ENCODE assay signal across 21 cellular contexts in genomic region chr11:100094121-100094865, GRCh38.
DNase-seq lines count a peak whose midpoint lies in the region; ATAC-seq, FAIRE-seq and TF ChIP-seq lines count a peak whose summit lies in the region.
"Had no signal": no experiment of that assay in that cellular context is flagged by ENCODE, and none has a peak within 500 bp of the region (broad histone marks: within the 10 kb centered on the region; RNA-seq: fewer than 3 reads in every experiment).

No MANE protein-coding gene starts in this region.

- H2BK12ac ChIP-seq in H9 (ENCODE audit: insufficient read length, low read depth, low read length): no peak overlapping the region

- H3K4me1 Mint-ChIP-seq in H9 (peaks cover 20 to 22% of the 10 kb centered on the region in 2 experiments), WTC11 (peaks cover 24% of the 10 kb centered on the region)
- H3K4me1 Mint-ChIP-seq in CD8-positive, alpha-beta memory T cell: no peaks in the 10 kb centered on the region
- H3K4me1 Mint-ChIP-seq: B cell; CD4-positive, CD25-positive, alpha-beta regulatory T cell had no signal

- H3K4me3 ChIP-seq in HepG2 (replicated peaks in 1 of 3; ENCODE audit: insufficient read depth in 1 of 3, low read depth in 2 of 3, low read length in 3 of 3) (no peak overlapping the region), right lobe of liver (no peak overlapping the region)
- no peak overlapping the region for H3K4me3 ChIP-seq in CD8-positive, alpha-beta memory T cell (ENCODE audit: low read length)
- H3K4me3 ChIP-seq: BLaER1, GM12878, GM23248, HAP-1 had no signal

- H3K9me3 ChIP-seq in HepG2 (ENCODE audit: low read length) (no peaks in the 10 kb centered on the region), right lobe of liver (no peaks in the 10 kb centered on the region), H9 (ENCODE audit: control insufficient read depth, low read depth, low read length) (no peaks in the 10 kb centered on the region)
- no peaks in the 10 kb centered on the region for H3K9me3 ChIP-seq in CD8-positive, alpha-beta memory T cell (ENCODE audit: low read length)
- H3K9me3 ChIP-seq: BLaER1, HAP-1 had no signal

- H3K27ac ChIP-seq in HepG2 (ENCODE audit: extremely low read length, insufficient read depth, low read length) (no peak overlapping the region), right lobe of liver (no peak overlapping the region), H9 (ENCODE audit: insufficient read length, low read depth, low read length) (no peak overlapping the region)
- H3K27ac ChIP-seq in CD8-positive, alpha-beta memory T cell (ENCODE audit: low read depth, low read length): no peak overlapping the region
- H3K27ac ChIP-seq: BLaER1, C4-2B, GM23248 had no signal

- no TSS peak for BruUV-seq in HepG2 (replicated peaks; lab: Mats Ljungman, UMichigan)

- H3K14ac ChIP-seq in H9 (ENCODE audit: insufficient read depth, low read length): no peak overlapping the region

- H3K23ac ChIP-seq in H9 (ENCODE audit: insufficient read length, low read depth, low read length): no peak overlapping the region

- H3K9ac ChIP-seq in HepG2 (ENCODE audit: insufficient read depth, low read depth, low read length) (no peak overlapping the region), H9 (ENCODE audit: extremely low read depth, insufficient read length, low read length) (no peak overlapping the region)
- H3K9ac ChIP-seq: BLaER1, GM23248 had no signal

- H2BK120ac ChIP-seq in H9 (ENCODE audit: low read depth, low read length, poor library complexity, severe bottlenecking): no peak overlapping the region

- H3T11ph ChIP-seq in H9 (ENCODE audit: low read length): no peak overlapping the region

- FAIRE-seq in HepG2 (lab: Jason Lieb, UNC): no peak
- FAIRE-seq: D721Med, GM12878, GM19239, H1 had no signal

- H3K79me2 ChIP-seq in HepG2 (ENCODE audit: insufficient read depth, low read length) (no peaks in the 10 kb centered on the region), H9 (ENCODE audit: insufficient read depth, low read length) (no peaks in the 10 kb centered on the region)

- H4K8ac ChIP-seq in H9 (replicated peaks; ENCODE audit: insufficient read length, low read depth, low read length): no peak overlapping the region

- no peak overlapping the region for H2AK5ac ChIP-seq in H9 (ENCODE audit: insufficient read length, low read length)

- no peak for DNase-seq in HepG2 (ENCODE audit: low spot score)
- no peak for DNase-seq in right lobe of liver
- DNase-seq in H9: no peak
- no peak for DNase-seq in WTC11 (ENCODE audit: low spot score)
- DNase-seq in NCI-H2107 treated with DMSO at 0.1 percent for 48 hours (lab: John Stamatoyannopoulos, UW; ENCODE audit: unreplicated experiment): no peak
- no peak for DNase-seq in CD8-positive, alpha-beta memory T cell
- DNase-seq: CD4-positive, CD25-positive, alpha-beta regulatory T cell; CD8-positive, alpha-beta T cell; DMS 273 treated with DMSO at 0.1 percent for 48 hours; DMS79; EL; GDM1; GM23248 had no signal

- no peak for TF ChIP-seq EP300 in HepG2 (IDR thresholded peaks at IDR 0.05; ENCODE audit: low read depth in 2 of 2, low read length in 2 of 2)
- TF ChIP-seq EP300 in HepG2 (CRISPR knock-in tag; IDR thresholded peaks at IDR 0.05; ENCODE audit: borderline replicate concordance): no peak

- H3K27ac Mint-ChIP-seq in H9 (peak overlapping the region in 1 of 3 experiments; percentile 40; a peak in 1 of 7 replicates), WTC11 (no peak overlapping the region)
- H3K27ac Mint-ChIP-seq in CD8-positive, alpha-beta memory T cell: no peak overlapping the region
- H3K27ac Mint-ChIP-seq: B cell; CD4-positive, CD25-positive, alpha-beta regulatory T cell; CD8-positive, alpha-beta T cell had no signal

- H3K36me3 Mint-ChIP-seq in H9 (ENCODE audit: insufficient read depth in 1 of 3, low read depth in 3 of 3) (no peaks in the 10 kb centered on the region), WTC11 (no peaks in the 10 kb centered on the region)
- H3K36me3 Mint-ChIP-seq in CD8-positive, alpha-beta memory T cell: no peaks in the 10 kb centered on the region
- H3K36me3 Mint-ChIP-seq: CD4-positive, CD25-positive, alpha-beta regulatory T cell; CD8-positive, alpha-beta T cell had no signal

- no peaks in the 10 kb centered on the region; a peak in 3 of 5 replicates for H3K9me3 Mint-ChIP-seq in H9
- H3K9me3 Mint-ChIP-seq in WTC11: no peaks in the 10 kb centered on the region
- peaks cover 8 to 39% (median 12%) of the 10 kb centered on the region in 5 donors for H3K9me3 Mint-ChIP-seq in CD8-positive, alpha-beta memory T cell

- H3K36me3 ChIP-seq in HepG2 (replicated peaks in 1 of 2; ENCODE audit: control insufficient read depth in 1 of 2, insufficient read depth in 2 of 2, low read length in 2 of 2): no peaks in the 10 kb centered on the region
- no peaks in the 10 kb centered on the region for H3K36me3 ChIP-seq in right lobe of liver
- H3K36me3 ChIP-seq in CD8-positive, alpha-beta memory T cell (ENCODE audit: insufficient read depth, low read length): no peaks in the 10 kb centered on the region
- H3K36me3 ChIP-seq: BLaER1, HAP-1 had no signal

- no peak overlapping the region for H2AFZ ChIP-seq in HepG2 (ENCODE audit: low read length)
- peak overlapping the region; percentile 8 for H2AFZ ChIP-seq in H9 (ENCODE audit: low read length)
- H2AFZ ChIP-seq: GM23248 had no signal

- no peaks in the 10 kb centered on the region for H3K27me3 Mint-ChIP-seq in H9 (ENCODE audit: low read depth)
- no peaks in the 10 kb centered on the region; the same call in 1 of the 2 replicates for H3K27me3 Mint-ChIP-seq in WTC11 (ENCODE audit: low read depth)
- H3K27me3 Mint-ChIP-seq in CD8-positive, alpha-beta memory T cell: no peaks in the 10 kb centered on the region
- H3K27me3 Mint-ChIP-seq: B cell; CD4-positive, CD25-positive, alpha-beta regulatory T cell had no signal

- no peaks in the 10 kb centered on the region for H3K79me1 ChIP-seq in H9 (ENCODE audit: insufficient read depth, low read depth, low read length, poor library complexity, severe bottlenecking)

- ATAC-seq in HepG2: no peak
- ATAC-seq in right lobe of liver: no peak
- ATAC-seq in WTC11: peak; percentile 55
- ATAC-seq: CD8-positive, alpha-beta T cell; GM12878 had no signal

- no peaks in the 10 kb centered on the region for H3K4me1 ChIP-seq in HepG2 (ENCODE audit: insufficient read depth, low read length)
- no peaks in the 10 kb centered on the region for H3K4me1 ChIP-seq in right lobe of liver
- H3K4me1 ChIP-seq in H9 (ENCODE audit: insufficient read depth, low read length): peaks cover 8% of the 10 kb centered on the region
- H3K4me1 ChIP-seq in CD8-positive, alpha-beta memory T cell (ENCODE audit: insufficient read depth, low read length): no peaks in the 10 kb centered on the region
- H3K4me1 ChIP-seq: BLaER1, HAP-1 had no signal

- H2BK20ac ChIP-seq in H9 (ENCODE audit: low read depth, low read length, poor library complexity, severe bottlenecking): no peak overlapping the region

- H3K4me3 Mint-ChIP-seq in H9 (no peak overlapping the region), WTC11 (no peak overlapping the region)
- H3K4me3 Mint-ChIP-seq in CD8-positive, alpha-beta memory T cell: no peak overlapping the region
- H3K4me3 Mint-ChIP-seq: B cell; CD4-positive, CD25-positive, alpha-beta regulatory T cell; CD8-positive, alpha-beta T cell had no signal

- in situ Hi-C loops in HepG2 (cut with HindIII; ENCODE audit: extremely low pct_ligation_motif_present, low pct_unique_long_range_greater_than_20kb): no loop called here

- no peak overlapping the region for H3K4ac ChIP-seq in H9 (ENCODE audit: low read depth, low read length)

- no peak overlapping the region for H2BK15ac ChIP-seq in H9 (ENCODE audit: low read depth, low read length)

- TF ChIP-seq POLR2A in HepG2 (IDR thresholded peaks at IDR 0.05; ENCODE audit: insufficient read depth in 1 of 2, low read depth in 2 of 2, low read length in 2 of 2): no peak
- no peak for TF ChIP-seq POLR2A in right lobe of liver (IDR thresholded peaks at IDR 0.05)

- CTCF ChIA-PET in HepG2 (lab: Yijun Ruan, JAX; ENCODE audit: low intra/inter-chr PET ratio, low total read pairs): no interaction called here
- CTCF ChIA-PET in WTC11 (lab: Charles Lee): no interaction called here
- CTCF ChIA-PET in CD8-positive, alpha-beta memory T cell (lab: Charles Lee): no interaction called here

- no peak overlapping the region for H2BK5ac ChIP-seq in H9 (ENCODE audit: insufficient read length, low read length)

- no peak for TF ChIP-seq RAD21 in HepG2 (CRISPR knock-in tag; IDR thresholded peaks at IDR 0.05)

- POLR2A ChIA-PET in HepG2 (lab: Yijun Ruan, JAX): no interaction called here
- POLR2A ChIA-PET in WTC11 (lab: Charles Lee): no interaction called here
- POLR2A ChIA-PET in CD8-positive, alpha-beta memory T cell (lab: Charles Lee): no interaction called here

- WGBS in HepG2 (ENCODE audit: low lambda C conversion rate): 3% methylated on average over 4 of the region's 4 CpGs
- 42% methylated on average over 4 of the region's 4 CpGs for WGBS in right lobe of liver (ENCODE audit: insufficient coverage, low coverage, low lambda C conversion rate, missing lambda C conversion rate)
- WGBS in H9 (ENCODE audit: extremely low coverage, insufficient read length, low lambda C conversion rate): no CpG with 5 or more reads among the region's 4 CpGs

- no peak overlapping the region for H4K5ac ChIP-seq in H9 (ENCODE audit: insufficient read length, low read depth, low read length)

- no peaks in the 10 kb centered on the region for H3K27me3 ChIP-seq in HepG2 (ENCODE audit: control insufficient read depth in 1 of 2, insufficient read depth in 2 of 2, low read length in 2 of 2)
- H3K27me3 ChIP-seq in right lobe of liver: no peaks in the 10 kb centered on the region
- no peaks in the 10 kb centered on the region for H3K27me3 ChIP-seq in H9 (ENCODE audit: insufficient read depth, low read length)
- H3K27me3 ChIP-seq in CD8-positive, alpha-beta memory T cell (ENCODE audit: insufficient read depth, low read length, poor library complexity, severe bottlenecking): no peaks in the 10 kb centered on the region
- H3K27me3 ChIP-seq: BLaER1 had no signal

- no peak overlapping the region for H3K4me2 ChIP-seq in HepG2 (ENCODE audit: low read depth, low read length)
- H3K4me2 ChIP-seq in H9 (ENCODE audit: insufficient read depth, insufficient read length, low read length): no peak overlapping the region
- H3K4me2 ChIP-seq: BLaER1 had no signal

- intact Hi-C loops in HepG2 (cut with micrococcal nuclease; ENCODE audit: unreplicated experiment): no loop called here
- intact Hi-C loops in right lobe of liver (cut with DNase I): no loop called here

- no peak overlapping the region for H4K91ac ChIP-seq in H9 (ENCODE audit: insufficient read length, low read depth, low read length)

- no peaks in the 10 kb centered on the region for H3K23me2 ChIP-seq in H9 (ENCODE audit: insufficient read length, low read depth, low read length, poor library complexity, severe bottlenecking)

- H4K20me1 ChIP-seq in HepG2 (ENCODE audit: insufficient read depth, low read length): no peaks in the 10 kb centered on the region
- no peaks in the 10 kb centered on the region for H4K20me1 ChIP-seq in H9 (ENCODE audit: control insufficient read depth, insufficient read depth, insufficient read length)
- H4K20me1 ChIP-seq: BLaER1 had no signal

- no peak for TF ChIP-seq CTCF in HepG2 (CRISPR knock-in tag; IDR thresholded peaks at IDR 0.05)
- no peak for TF ChIP-seq CTCF in right lobe of liver (IDR thresholded peaks at IDR 0.05)
- no peak for TF ChIP-seq CTCF in H9 (conservative IDR thresholded peaks at IDR 0.05)
- TF ChIP-seq CTCF in WTC11 (IDR thresholded peaks at IDR 0.05): no peak

- H3K56ac ChIP-seq in H9 (ENCODE audit: insufficient read length, low read depth, low read length): no peak overlapping the region

- no peak overlapping the region for H3K18ac ChIP-seq in H9 (ENCODE audit: insufficient read length, low read depth, low read length)
